Comparison of ENCODE assay signal across 1 cellular context in genomic region chr19:17243340-17243853, GRCh38.
A peak's percentile ranks its signal among the peaks of the same experiment; 100 is the strongest.
TF ChIP-seq lines count a peak whose summit lies in the region.

No MANE protein-coding gene starts in this region.

TF ChIP-seq in K562, 482 proteins besides CTCF, POLR2A, EP300 and RAD21:
- TF ChIP-seq KLF1 (tag; IDR thresholded peaks at IDR 0.05) (no peak), RBM17 (IDR thresholded peaks at IDR 0.05; ENCODE audit: borderline replicate concordance, low read depth, low read length) (no peak), SIRT6 (IDR thresholded peaks at IDR 0.05; ENCODE audit: low read depth, low read length) (no peak), NCOA1 (IDR thresholded peaks at IDR 0.05; ENCODE audit: low read depth) (no peak), RBM22 (IDR thresholded peaks at IDR 0.05; ENCODE audit: low read depth, low read length, poor library complexity, severe bottlenecking) (peak; percentile 11), POLR2AphosphoS5 (IDR thresholded peaks at IDR 0.05; ENCODE audit: control insufficient read depth, insufficient read depth, low read depth, low read length) (no peak), FOXP4 (CRISPR knock-in tag; IDR thresholded peaks at IDR 0.05; ENCODE audit: borderline replicate concordance) (no peak), FOXJ3 (CRISPR knock-in tag; IDR thresholded peaks at IDR 0.05) (no peak), MTA1 (IDR thresholded peaks at IDR 0.05; ENCODE audit: borderline replicate concordance) (no peak), STAT5B (CRISPR knock-in tag; IDR thresholded peaks at IDR 0.05) (no peak), GATAD2A (IDR thresholded peaks at IDR 0.05) (0 out of 2 replicates have a peak, but pooled peaks have one; percentile 25), SREBF1 (IDR thresholded peaks at IDR 0.05; ENCODE audit: borderline replicate concordance, low read depth, low read length) (no peak), MTF1 (CRISPR knock-in tag; IDR thresholded peaks at IDR 0.05; ENCODE audit: borderline replicate concordance) (no peak), POLR2G (IDR thresholded peaks at IDR 0.05; ENCODE audit: low read depth, low read length) (0 out of 2 replicates have a peak, but pooled peaks have one; percentile 5), ZNF740 (CRISPR knock-in tag; IDR thresholded peaks at IDR 0.05) (peak; percentile 74; the same call in 1 of the 2 replicates), ZNF740 (tag; IDR thresholded peaks at IDR 0.05) (peak in 1 of 2 experiments; percentile 31; a peak in 1 of 4 replicates)
